ENCODE assay signal across 25 cellular contexts in genomic region chr10:111784936-111785465, GRCh38.
"Had no signal": no experiment of that assay in that cellular context is flagged by ENCODE, and none has a peak within 500 bp of the region (broad histone marks: within the 10 kb centered on the region; RNA-seq: fewer than 3 reads in every experiment).

No MANE protein-coding gene starts in this region.

- H3K9me3 ChIP-seq: heart left ventricle, left ventricle myocardium inferior, lower lobe of right lung, ovary, suprapubic skin, tibial artery, upper lobe of left lung, uterus had no signal

- H3K27ac ChIP-seq: heart left ventricle, left ventricle myocardium inferior, lower lobe of right lung, neural progenitor cell, ovary, suprapubic skin, tibial artery, upper lobe of left lung, uterus had no signal

- H3K4me1 ChIP-seq: heart left ventricle, left ventricle myocardium inferior, lower lobe of right lung, neural progenitor cell, suprapubic skin, tibial artery, upper lobe of left lung, uterus had no signal

- H3K27me3 ChIP-seq: dorsolateral prefrontal cortex, heart left ventricle, neural progenitor cell, ovary, suprapubic skin, tibial artery, upper lobe of left lung, uterus had no signal

- H3K4me3 Mint-ChIP-seq: memory B cell; mesothelial cell of epicardium; natural killer cell; neural progenitor cell; stimulated activated effector memory CD8-positive, alpha-beta T cell treated with anti-CD3 and anti-CD28 coated beads, Interleukin-12 subunit alpha, Interleukin-12 subunit beta, amount 100 ng/mL, for 72 hours had no signal

- H3K36me3 Mint-ChIP-seq: memory B cell; mesothelial cell of epicardium; natural killer cell; neural progenitor cell; stimulated activated effector memory CD8-positive, alpha-beta T cell treated with anti-CD3 and anti-CD28 coated beads, Interleukin-12 subunit alpha, Interleukin-12 subunit beta, amount 100 ng/mL, for 72 hours had no signal

- H3K4me3 ChIP-seq: dorsolateral prefrontal cortex, heart left ventricle, left ventricle myocardium inferior, lower lobe of right lung, neural progenitor cell, ovary, smooth muscle cell, suprapubic skin, tibial artery, upper lobe of left lung, uterus had no signal

- H3K9me3 Mint-ChIP-seq: memory B cell, neural progenitor cell had no signal

- H3K27ac Mint-ChIP-seq: memory B cell; mesothelial cell of epicardium; natural killer cell; neural progenitor cell; stimulated activated effector memory CD8-positive, alpha-beta T cell treated with anti-CD3 and anti-CD28 coated beads, Interleukin-12 subunit alpha, Interleukin-12 subunit beta, amount 100 ng/mL, for 72 hours had no signal

- DNase-seq: cortex of kidney; effector CD8-positive, alpha-beta T cell; heart left ventricle; hippocampal formation; kidney; left cardiac atrium; left ventricle myocardium inferior; lower lobe of right lung; natural killer cell; nucleus accumbens; ovary; right cardiac atrium; stimulated activated CD4-positive, alpha-beta T cell treated with anti-CD3 and anti-CD28 coated beads, Interleukin-2, amount 100 ng/mL, for 48 hours; stimulated activated CD8-positive, alpha-beta memory T cell treated with anti-CD3 and anti-CD28 coated beads, Interleukin-4, amount 100 ng/mL, for 48 hours; stimulated activated naive CD8-positive, alpha-beta T cell treated with anti-CD3 and anti-CD28 coated beads, Interleukin-15, Interleukin-2, amounts not matched to agents 100 U/mL and 50 U/mL, for 24 hours; tibial artery; upper lobe of left lung; uterus had no signal

- ATAC-seq: heart left ventricle; left cardiac atrium; lower lobe of right lung; natural killer cell; right cardiac atrium; stimulated activated effector memory CD8-positive, alpha-beta T cell treated with anti-CD3 and anti-CD28 coated beads, Interleukin-12 subunit alpha, Interleukin-12 subunit beta, amount 100 ng/mL, for 72 hours; stimulated activated naive CD8-positive, alpha-beta T cell treated with anti-CD3 and anti-CD28 coated beads, Interleukin-15, Interleukin-2, amounts not matched to agents 100 U/mL and 50 U/mL, for 24 hours had no signal

- H3K4me1 Mint-ChIP-seq: memory B cell; mesothelial cell of epicardium; natural killer cell; stimulated activated effector memory CD8-positive, alpha-beta T cell treated with anti-CD3 and anti-CD28 coated beads, Interleukin-12 subunit alpha, Interleukin-12 subunit beta, amount 100 ng/mL, for 72 hours had no signal

- H3K36me3 ChIP-seq: heart left ventricle, left ventricle myocardium inferior, lower lobe of right lung, neural progenitor cell, ovary, suprapubic skin, tibial artery, upper lobe of left lung, uterus had no signal
